In genomic region chr11:47504910-47505309, GRCh38 we compare ENCODE assay signal across 27 cellular contexts. TPM values are rescaled to one million over a fixed set of nuclear protein-coding genes. Genes with fewer than 3 reads are reported as not detected.
DNase-seq lines count a peak whose midpoint lies in the region; ATAC-seq and TF ChIP-seq lines count a peak whose summit lies in the region.
"Had no signal": no experiment of that assay in that cellular context is flagged by ENCODE, and none has a peak within 500 bp of the region (broad histone marks: within the 10 kb centered on the region; RNA-seq: fewer than 3 reads in every experiment).

No MANE protein-coding gene starts in this region.

- TF ChIP-seq POLR2A in gastrocnemius medialis (IDR thresholded peaks at IDR 0.05) = no peak
- no peak for TF ChIP-seq POLR2A in spleen (IDR thresholded peaks at IDR 0.05)

- ATAC-seq in activated CD8-positive, alpha-beta memory T cell treated with anti-CD3 and anti-CD28 coated beads, Interleukin-2, amount 10 ng/mL, durations not matched to agents 7 days and 5 days = peak; percentile 42
- ATAC-seq in activated naive CD8-positive, alpha-beta T cell treated with anti-CD3 and anti-CD28 coated beads, Interleukin-2, amount 50 U/mL, for 24 hours = no peak
- ATAC-seq in gastrocnemius medialis (no peak), GM19455 (IDR thresholded peaks at IDR 0.05; ENCODE audit: unreplicated experiment) (no peak)
- ATAC-seq: heart right ventricle, right lobe of liver had no signal

- no peak for DNase-seq in activated CD8-positive, alpha-beta memory T cell treated with anti-CD3 and anti-CD28 coated beads, Interleukin-2, amount 10 ng/mL, durations not matched to agents 7 days and 5 days
- no peak for DNase-seq in activated CD8-positive, alpha-beta memory T cell treated with anti-CD3 and anti-CD28 coated beads for 24 hours
- DNase-seq in HEK293T (ENCODE audit: extremely low spot score) = no peak
- DNase-seq in activated naive CD8-positive, alpha-beta T cell treated with anti-CD3 and anti-CD28 coated beads, Interleukin-2, amount 50 U/mL, for 24 hours = no peak
- DNase-seq in gastrocnemius medialis = no peak
- no peak for DNase-seq in NCI-H510A (lab: John Stamatoyannopoulos, UW)
- DNase-seq in spleen = no peak
- DNase-seq: activated gamma-delta T cell; aorta; BE2C; central memory CD4-positive, alpha-beta T cell; GM23248; heart right ventricle; IMR-90; mesendoderm; NCI-H1105 treated with DMSO at 0.1 percent for 48 hours; NCI-H2081; NCI-H446; Peyer's patch; right lobe of liver; substantia nigra had no signal

- H3K36me3 Mint-ChIP-seq in activated CD8-positive, alpha-beta memory T cell treated with anti-CD3 and anti-CD28 coated beads, Interleukin-2, amount 10 ng/mL, durations not matched to agents 7 days and 5 days = peaks cover 12% of the 10 kb centered on the region
- H3K36me3 Mint-ChIP-seq in activated naive CD8-positive, alpha-beta T cell treated with anti-CD3 and anti-CD28 coated beads, Interleukin-2, amount 50 U/mL, for 24 hours (ENCODE audit: low read depth) = peaks cover 28% of the 10 kb centered on the region

- no peak overlapping the region for H3K4me3 Mint-ChIP-seq in activated CD8-positive, alpha-beta memory T cell treated with anti-CD3 and anti-CD28 coated beads, Interleukin-2, amount 10 ng/mL, durations not matched to agents 7 days and 5 days
- no peak overlapping the region for H3K4me3 Mint-ChIP-seq in activated naive CD8-positive, alpha-beta T cell treated with anti-CD3 and anti-CD28 coated beads, Interleukin-2, amount 50 U/mL, for 24 hours

- no peaks in the 10 kb centered on the region for H3K27me3 Mint-ChIP-seq in activated CD8-positive, alpha-beta memory T cell treated with anti-CD3 and anti-CD28 coated beads, Interleukin-2, amount 10 ng/mL, durations not matched to agents 7 days and 5 days
- H3K27me3 Mint-ChIP-seq in activated naive CD8-positive, alpha-beta T cell treated with anti-CD3 and anti-CD28 coated beads, Interleukin-2, amount 50 U/mL, for 24 hours = no peaks in the 10 kb centered on the region

- no peak overlapping the region for H3K27ac Mint-ChIP-seq in activated CD8-positive, alpha-beta memory T cell treated with anti-CD3 and anti-CD28 coated beads, Interleukin-2, amount 10 ng/mL, durations not matched to agents 7 days and 5 days
- H3K27ac Mint-ChIP-seq in activated naive CD8-positive, alpha-beta T cell treated with anti-CD3 and anti-CD28 coated beads, Interleukin-2, amount 50 U/mL, for 24 hours = peak overlapping the region; percentile 44

- in situ Hi-C loops in gastrocnemius medialis (cut with MboI; ENCODE audit: low sequenced_read_pairs in 4 of 4) = no loop called here

- H3K4me1 ChIP-seq in gastrocnemius medialis = peaks cover 78 to 82% of the 10 kb centered on the region in 2 donors
- H3K4me1 ChIP-seq in spleen = peaks cover 35 to 100% (median 64%) of the 10 kb centered on the region in 6 donors

- 70 to 83% (median 74%) methylated on average over 1 of the region's 1 CpG for WGBS in spleen, 5 donors

- POLR2A ChIA-PET in HEK293T (lab: Yijun Ruan, JAX) = no interaction called here

- H3K4me3 ChIP-seq in gastrocnemius medialis (no peak overlapping the region), spleen (no peak overlapping the region)
- H3K4me3 ChIP-seq: GM23248, heart right ventricle, Peyer's patch, right lobe of liver had no signal

- TF ChIP-seq CTCF in gastrocnemius medialis (IDR thresholded peaks at IDR 0.05 in 4 of 5, conservative IDR thresholded peaks at IDR 0.05 in 1 of 5) = no peak
- TF ChIP-seq CTCF in spleen (IDR thresholded peaks at IDR 0.05 in 8 of 11, conservative IDR thresholded peaks at IDR 0.05 in 3 of 11) = no peak

- H3K27me3 ChIP-seq in gastrocnemius medialis = no peaks in the 10 kb centered on the region
- no peaks in the 10 kb centered on the region for H3K27me3 ChIP-seq in spleen (replicated peaks in 1 of 7)
- H3K27me3 ChIP-seq: BE2C, heart right ventricle, Peyer's patch, right lobe of liver had no signal

- intact Hi-C loops in gastrocnemius medialis (cut with DNase I; ENCODE audit: low total_unique reads) (loop anchor here (5.0 kb wide), 1 partner anchor 47 kb away; the partner anchor contains the start of gene CELF1), spleen (cut with DNase I; ENCODE audit: low total_unique reads) (no loop called here)

- H3K9me3 ChIP-seq in gastrocnemius medialis = no peaks in the 10 kb centered on the region
- H3K9me3 ChIP-seq in spleen = no peaks in the 10 kb centered on the region
- H3K9me3 ChIP-seq: BE2C, heart right ventricle, Peyer's patch, right lobe of liver had no signal

- H3K36me3 ChIP-seq in gastrocnemius medialis (no peaks in the 10 kb centered on the region), spleen (peaks cover 0 to 18% (median 0%) of the 10 kb centered on the region in 6 donors)
- H3K36me3 ChIP-seq: BE2C, Peyer's patch had no signal

- H3K27ac ChIP-seq in gastrocnemius medialis = peak overlapping the region in 3 of 4 donors; percentile 32 to 89 (median 87)
- H3K27ac ChIP-seq in spleen = peak overlapping the region in 1 of 8 donors; percentile 22
- H3K27ac ChIP-seq: epithelial cell of prostate, GM23248, heart right ventricle, parathyroid adenoma, Peyer's patch, right lobe of liver had no signal

- no peaks in the 10 kb centered on the region for H3K9me3 Mint-ChIP-seq in activated CD8-positive, alpha-beta memory T cell treated with anti-CD3 and anti-CD28 coated beads, Interleukin-2, amount 10 ng/mL, durations not matched to agents 7 days and 5 days (ENCODE audit: low read depth)
- H3K9me3 Mint-ChIP-seq in activated naive CD8-positive, alpha-beta T cell treated with anti-CD3 and anti-CD28 coated beads, Interleukin-2, amount 50 U/mL, for 24 hours = no peaks in the 10 kb centered on the region

- peaks cover 59% of the 10 kb centered on the region for H3K4me1 Mint-ChIP-seq in activated CD8-positive, alpha-beta memory T cell treated with anti-CD3 and anti-CD28 coated beads, Interleukin-2, amount 10 ng/mL, durations not matched to agents 7 days and 5 days
- H3K4me1 Mint-ChIP-seq in activated naive CD8-positive, alpha-beta T cell treated with anti-CD3 and anti-CD28 coated beads, Interleukin-2, amount 50 U/mL, for 24 hours = peaks cover 75% of the 10 kb centered on the region

- CTCF ChIA-PET in activated CD8-positive, alpha-beta memory T cell treated with anti-CD3 and anti-CD28 coated beads, Interleukin-2, amount 10 ng/mL, durations not matched to agents 7 days and 5 days (lab: Charles Lee) = no interaction called here
- CTCF ChIA-PET in HEK293T (lab: Yijun Ruan, JAX) = no interaction called here

TF ChIP-seq in HEK293T, 16 proteins besides CTCF, POLR2A, EP300 and RAD21:
- no peak for TF ChIP-seq ARNT (IDR thresholded peaks at IDR 0.05)
- peak; percentile 30; the same call in 1 of the 2 replicates for TF ChIP-seq ZNF384 (IDR thresholded peaks at IDR 0.05)
- no peak for TF ChIP-seq LEF1 (IDR thresholded peaks at IDR 0.05; ENCODE audit: borderline replicate concordance)
TF ChIP-seq in HEK293T: peak in this region for 1.

RNA-seq across cellular contexts. Expression of gene CELF1, which starts 48.0 kb away (rescaled TPM):
- 100 to 1,000 TPM; 108 to 118 TPM for total RNA-seq in activated CD8-positive, alpha-beta memory T cell treated with anti-CD3 and anti-CD28 coated beads, Interleukin-2, amount 10 ng/mL, durations not matched to agents 7 days and 5 days
- total RNA-seq in gastrocnemius medialis = 100 to 1,000 TPM; 106 to 185 (median 136) TPM
- 100 to 1,000 TPM; 107 to 171 (median 122) TPM for total RNA-seq in spleen
- polyA plus RNA-seq in spleen = 10 to 100 TPM; 18.5 to 39.2 (median 30.9) TPM

RNA-seq across cellular contexts. Expression of gene RAPSN, which starts 56.0 kb away (rescaled TPM):
- total RNA-seq in activated CD8-positive, alpha-beta memory T cell treated with anti-CD3 and anti-CD28 coated beads, Interleukin-2, amount 10 ng/mL, durations not matched to agents 7 days and 5 days = under 1 TPM; 0.16 to 0.79 TPM
- 10 to 100 TPM; 48.9 to 68.6 (median 59.4) TPM for total RNA-seq in gastrocnemius medialis
- 1 to 10 TPM in 3 of 7 donors, under 1 TPM in 2, not detected in 2; 0.42 to 1.6 (median 1.2) TPM for total RNA-seq in spleen
- 1 to 10 TPM in 1 of 3 donors, under 1 TPM in 2; 0.53 to 1.5 (median 0.74) TPM for polyA plus RNA-seq in spleen
- total RNA-seq: IMR-90, M059J, SK-MEL-5 had no signal
- polyA plus RNA-seq: neural cell had no signal

Comparison
In these comparisons a context has a peak if more than half of its experiments do, and no peak if none do; other contexts are left out.
1. RNA of gene RAPSN, which starts 56.0 kb away (total RNA-seq): 48.9 to 68.6 TPM in gastrocnemius medialis; 0.16 to 0.79 TPM in activated CD8-positive, alpha-beta memory T cell treated with anti-CD3 and anti-CD28 coated beads, Interleukin-2, amount 10 ng/mL, durations not matched to agents 7 days and 5 days and 0.42 to 1.6 TPM in spleen; every median in the first group is over 10 times any median in the second.